25 cellular contexts compared by ENCODE assay signal in the genomic region with DNA sequence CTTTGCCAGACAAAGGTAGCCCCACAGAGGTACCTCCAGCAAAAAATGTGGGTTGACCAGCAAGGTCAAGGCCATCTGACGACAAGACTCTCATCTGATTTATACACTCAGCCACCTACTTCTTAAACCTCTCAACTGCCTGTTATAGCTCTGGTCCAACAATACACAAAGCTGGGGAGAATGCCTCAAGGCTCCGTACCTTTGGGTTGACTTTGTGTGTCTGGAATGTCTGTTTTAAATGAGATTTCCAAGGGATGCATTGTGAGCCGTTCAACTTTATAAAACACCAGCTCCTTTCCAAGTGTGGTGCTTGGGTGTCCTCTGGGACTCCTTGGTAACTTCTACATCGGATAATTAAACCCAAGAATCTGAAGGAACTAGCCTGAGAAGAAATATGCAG.
"Had no signal": no experiment of that assay in that cellular context is flagged by ENCODE, and none has a peak within 500 bp of the region (broad histone marks: within the 10 kb centered on the region; RNA-seq: fewer than 3 reads in every experiment).

No MANE protein-coding gene starts in this region.

- DNase-seq: colonic mucosa; effector CD8-positive, alpha-beta T cell; endodermal cell; foreskin fibroblast; heart left ventricle; kidney glomerular epithelial cell; left colon; mesenchymal stem cell; midbrain; naive thymus-derived CD4-positive, alpha-beta T cell; right cardiac atrium; sigmoid colon; stimulated activated CD4-positive, alpha-beta T cell treated with anti-CD3 and anti-CD28 coated beads, Interleukin-2, amount 100 ng/mL, for 24 hours; stimulated activated CD4-positive, alpha-beta T cell treated with anti-CD3 and anti-CD28 coated beads, Interleukin-4, amount 100 ng/mL, for 24 hours; stimulated activated naive CD4-positive, alpha-beta T cell treated with Interleukin-2 at 50 U/mL for 16 hours; stomach; testis; tibial artery; upper lobe of left lung had no signal

- H3K36me3 ChIP-seq: colonic mucosa, gastroesophageal sphincter, heart left ventricle, neural progenitor cell, prostate gland, sigmoid colon, stomach, tibial artery, upper lobe of left lung had no signal

- H3K9me3 ChIP-seq: colonic mucosa, gastroesophageal sphincter, heart left ventricle, prostate gland, sigmoid colon, stomach, testis, tibial artery, upper lobe of left lung had no signal

- H3K27ac ChIP-seq: colonic mucosa, epithelial cell of prostate, gastroesophageal sphincter, heart left ventricle, hepatocyte, neural progenitor cell, prostate gland, sigmoid colon, stomach, testis, tibial artery, upper lobe of left lung had no signal

- H3K4me1 ChIP-seq: colonic mucosa, gastroesophageal sphincter, heart left ventricle, neural progenitor cell, prostate gland, sigmoid colon, stomach, testis, tibial artery, upper lobe of left lung had no signal

- H3K4me3 ChIP-seq: colonic mucosa, gastroesophageal sphincter, heart left ventricle, hepatocyte, lung, neural progenitor cell, prostate gland, sigmoid colon, stomach, testis, tibial artery, upper lobe of left lung had no signal

- H3K27me3 ChIP-seq: colonic mucosa, gastroesophageal sphincter, hepatocyte, neural progenitor cell, sigmoid colon, stomach, testis, tibial artery, upper lobe of left lung had no signal
